In the genomic region with DNA sequence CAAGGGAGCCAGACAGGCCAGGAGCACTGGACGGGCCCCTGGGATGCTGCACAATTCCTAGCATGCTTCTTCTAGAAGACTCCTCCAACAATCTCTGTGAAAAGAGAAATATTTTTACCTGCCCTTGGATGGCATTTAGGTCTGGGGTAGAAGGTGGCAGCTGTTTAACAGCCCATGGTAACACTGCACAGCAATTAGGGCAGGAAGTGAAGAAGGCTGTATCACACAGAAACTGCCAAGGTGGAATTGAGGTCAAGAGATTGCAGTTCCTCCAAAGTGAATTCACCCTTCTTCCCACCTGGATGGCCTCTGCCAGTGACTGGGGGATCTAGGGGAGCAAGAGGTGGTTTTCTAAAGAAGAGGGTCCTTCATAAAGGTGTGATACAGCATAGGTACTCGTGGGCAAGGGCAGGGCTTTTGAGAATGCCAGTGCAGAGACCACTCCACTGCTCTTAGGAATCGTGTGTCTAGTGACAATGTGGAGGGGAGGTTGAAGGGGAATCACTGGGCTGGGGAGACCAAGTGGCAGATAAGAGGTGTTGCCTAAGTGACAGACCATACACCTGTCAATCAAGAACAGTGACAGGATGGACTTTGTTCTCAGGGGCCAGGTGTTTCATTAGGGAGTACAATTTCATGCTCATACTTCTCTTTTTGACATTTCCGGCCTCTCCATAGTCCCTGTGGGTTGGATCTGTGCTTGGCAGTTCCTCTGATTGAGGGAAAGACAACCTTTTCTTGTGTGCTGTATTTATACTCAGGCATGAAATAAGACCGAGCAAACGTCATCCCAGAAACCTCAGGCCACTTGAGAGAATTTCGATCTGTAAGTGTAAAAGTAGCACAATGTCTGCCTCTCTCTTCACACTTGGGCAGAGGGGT, we compare ENCODE assay signal across 1 cellular context.
TF ChIP-seq lines count a peak whose summit lies in the region.

No MANE protein-coding gene starts in this region.

TF ChIP-seq in GM12878, 131 proteins besides CTCF, POLR2A, EP300 and RAD21 (continued from another document and continues in another):
- TF ChIP-seq ZNF217 (IDR thresholded peaks at IDR 0.05) (peak; percentile 26; the same call in 1 of the 2 replicates), RB1 (IDR thresholded peaks at IDR 0.05; ENCODE audit: borderline replicate concordance) (no peak), NFIC (IDR thresholded peaks at IDR 0.05; ENCODE audit: low read depth, low read length) (peak; percentile 81), NR2C1 (IDR thresholded peaks at IDR 0.05) (no peak), RUNX3 (IDR thresholded peaks at IDR 0.05; ENCODE audit: low read length) (peak; percentile 76), CBX5 (IDR thresholded peaks at IDR 0.05; ENCODE audit: low read depth) (no peak), MTA3 (IDR thresholded peaks at IDR 0.05; ENCODE audit: borderline replicate concordance, low read length) (no peak), POLR2AphosphoS5 (IDR thresholded peaks at IDR 0.05; ENCODE audit: low read length) (no peak), IKZF2 (IDR thresholded peaks at IDR 0.05) (peak; percentile 99), JUNB (IDR thresholded peaks at IDR 0.05) (0 out of 2 replicates have a peak, but pooled peaks have one; percentile 20), SRF (IDR thresholded peaks at IDR 0.05; ENCODE audit: low read depth in 2 of 2, low read length in 2 of 2) (0 out of 4 replicates have a peak, but pooled peaks of 1 of the 2 experiments have one; percentile 21), IRF3 (IDR thresholded peaks at IDR 0.05) (no peak), HCFC1 (IDR thresholded peaks at IDR 0.05; ENCODE audit: low read length) (no peak), YBX1 (IDR thresholded peaks at IDR 0.05) (no peak), PAX5 (IDR thresholded peaks at IDR 0.05; ENCODE audit: borderline replicate concordance, low read depth, low read length) (peak; percentile 61; the same call in 1 of the 2 replicates), EZH2 (IDR thresholded peaks at IDR 0.05; ENCODE audit: borderline replicate concordance, control insufficient read depth, low read depth, low read length) (no peak), SUZ12 (IDR thresholded peaks at IDR 0.05; ENCODE audit: unreplicated experiment) (no peak), BMI1 (IDR thresholded peaks at IDR 0.05; ENCODE audit: borderline replicate concordance) (peak; percentile 81), MTA2 (IDR thresholded peaks at IDR 0.05; ENCODE audit: low read depth) (peak; percentile 97), PBX3 (IDR thresholded peaks at IDR 0.05; ENCODE audit: insufficient replicate concordance, low read depth, low read length) (peak; percentile 90), ATF2 (IDR thresholded peaks at IDR 0.05; ENCODE audit: low read length) (peak; percentile 66), SMAD5 (IDR thresholded peaks at IDR 0.05; ENCODE audit: low read depth) (no peak), CREB1 (IDR thresholded peaks at IDR 0.05; ENCODE audit: low read depth) (no peak), MLLT1 (IDR thresholded peaks at IDR 0.05) (0 out of 2 replicates have a peak, but pooled peaks have one; percentile 48), REST (IDR thresholded peaks at IDR 0.05; ENCODE audit: low read depth, low read length) (no peak), EGR1 (IDR thresholded peaks at IDR 0.05; ENCODE audit: borderline replicate concordance in 1 of 2, low read depth in 2 of 2, low read length in 2 of 2) (no peak), NRF1 (conservative IDR thresholded peaks at IDR 0.05; ENCODE audit: low read depth, low read length) (no peak), ZBTB33 (IDR thresholded peaks at IDR 0.05) (no peak)
- TF ChIP-seq, protein P1, sequence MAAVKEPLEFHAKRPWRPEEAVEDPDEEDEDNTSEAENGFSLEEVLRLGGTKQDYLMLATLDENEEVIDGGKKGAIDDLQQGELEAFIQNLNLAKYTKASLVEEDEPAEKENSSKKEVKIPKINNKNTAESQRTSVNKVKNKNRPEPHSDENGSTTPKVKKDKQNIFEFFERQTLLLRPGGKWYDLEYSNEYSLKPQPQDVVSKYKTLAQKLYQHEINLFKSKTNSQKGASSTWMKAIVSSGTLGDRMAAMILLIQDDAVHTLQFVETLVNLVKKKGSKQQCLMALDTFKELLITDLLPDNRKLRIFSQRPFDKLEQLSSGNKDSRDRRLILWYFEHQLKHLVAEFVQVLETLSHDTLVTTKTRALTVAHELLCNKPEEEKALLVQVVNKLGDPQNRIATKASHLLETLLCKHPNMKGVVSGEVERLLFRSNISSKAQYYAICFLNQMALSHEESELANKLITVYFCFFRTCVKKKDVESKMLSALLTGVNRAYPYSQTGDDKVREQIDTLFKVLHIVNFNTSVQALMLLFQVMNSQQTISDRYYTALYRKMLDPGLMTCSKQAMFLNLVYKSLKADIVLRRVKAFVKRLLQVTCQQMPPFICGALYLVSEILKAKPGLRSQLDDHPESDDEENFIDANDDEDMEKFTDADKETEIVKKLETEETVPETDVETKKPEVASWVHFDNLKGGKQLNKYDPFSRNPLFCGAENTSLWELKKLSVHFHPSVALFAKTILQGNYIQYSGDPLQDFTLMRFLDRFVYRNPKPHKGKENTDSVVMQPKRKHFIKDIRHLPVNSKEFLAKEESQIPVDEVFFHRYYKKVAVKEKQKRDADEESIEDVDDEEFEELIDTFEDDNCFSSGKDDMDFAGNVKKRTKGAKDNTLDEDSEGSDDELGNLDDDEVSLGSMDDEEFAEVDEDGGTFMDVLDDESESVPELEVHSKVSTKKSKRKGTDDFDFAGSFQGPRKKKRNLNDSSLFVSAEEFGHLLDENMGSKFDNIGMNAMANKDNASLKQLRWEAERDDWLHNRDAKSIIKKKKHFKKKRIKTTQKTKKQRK (IDR thresholded peaks at IDR 0.05; ENCODE audit: low read depth, low read length), result no peak
- TF ChIP-seq, protein P2, sequence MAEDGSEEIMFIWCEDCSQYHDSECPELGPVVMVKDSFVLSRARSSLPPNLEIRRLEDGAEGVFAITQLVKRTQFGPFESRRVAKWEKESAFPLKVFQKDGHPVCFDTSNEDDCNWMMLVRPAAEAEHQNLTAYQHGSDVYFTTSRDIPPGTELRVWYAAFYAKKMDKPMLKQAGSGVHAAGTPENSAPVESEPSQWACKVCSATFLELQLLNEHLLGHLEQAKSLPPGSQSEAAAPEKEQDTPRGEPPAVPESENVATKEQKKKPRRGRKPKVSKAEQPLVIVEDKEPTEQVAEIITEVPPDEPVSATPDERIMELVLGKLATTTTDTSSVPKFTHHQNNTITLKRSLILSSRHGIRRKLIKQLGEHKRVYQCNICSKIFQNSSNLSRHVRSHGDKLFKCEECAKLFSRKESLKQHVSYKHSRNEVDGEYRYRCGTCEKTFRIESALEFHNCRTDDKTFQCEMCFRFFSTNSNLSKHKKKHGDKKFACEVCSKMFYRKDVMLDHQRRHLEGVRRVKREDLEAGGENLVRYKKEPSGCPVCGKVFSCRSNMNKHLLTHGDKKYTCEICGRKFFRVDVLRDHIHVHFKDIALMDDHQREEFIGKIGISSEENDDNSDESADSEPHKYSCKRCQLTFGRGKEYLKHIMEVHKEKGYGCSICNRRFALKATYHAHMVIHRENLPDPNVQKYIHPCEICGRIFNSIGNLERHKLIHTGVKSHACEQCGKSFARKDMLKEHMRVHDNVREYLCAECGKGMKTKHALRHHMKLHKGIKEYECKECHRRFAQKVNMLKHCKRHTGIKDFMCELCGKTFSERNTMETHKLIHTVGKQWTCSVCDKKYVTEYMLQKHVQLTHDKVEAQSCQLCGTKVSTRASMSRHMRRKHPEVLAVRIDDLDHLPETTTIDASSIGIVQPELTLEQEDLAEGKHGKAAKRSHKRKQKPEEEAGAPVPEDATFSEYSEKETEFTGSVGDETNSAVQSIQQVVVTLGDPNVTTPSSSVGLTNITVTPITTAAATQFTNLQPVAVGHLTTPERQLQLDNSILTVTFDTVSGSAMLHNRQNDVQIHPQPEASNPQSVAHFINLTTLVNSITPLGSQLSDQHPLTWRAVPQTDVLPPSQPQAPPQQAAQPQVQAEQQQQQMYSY (CRISPR knock-in tag; IDR thresholded peaks at IDR 0.05), result no peak
- TF ChIP-seq, protein P3, sequence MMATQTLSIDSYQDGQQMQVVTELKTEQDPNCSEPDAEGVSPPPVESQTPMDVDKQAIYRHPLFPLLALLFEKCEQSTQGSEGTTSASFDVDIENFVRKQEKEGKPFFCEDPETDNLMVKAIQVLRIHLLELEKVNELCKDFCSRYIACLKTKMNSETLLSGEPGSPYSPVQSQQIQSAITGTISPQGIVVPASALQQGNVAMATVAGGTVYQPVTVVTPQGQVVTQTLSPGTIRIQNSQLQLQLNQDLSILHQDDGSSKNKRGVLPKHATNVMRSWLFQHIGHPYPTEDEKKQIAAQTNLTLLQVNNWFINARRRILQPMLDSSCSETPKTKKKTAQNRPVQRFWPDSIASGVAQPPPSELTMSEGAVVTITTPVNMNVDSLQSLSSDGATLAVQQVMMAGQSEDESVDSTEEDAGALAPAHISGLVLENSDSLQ (IDR thresholded peaks at IDR 0.05), result peak; percentile 98
- TF ChIP-seq, protein P4, sequence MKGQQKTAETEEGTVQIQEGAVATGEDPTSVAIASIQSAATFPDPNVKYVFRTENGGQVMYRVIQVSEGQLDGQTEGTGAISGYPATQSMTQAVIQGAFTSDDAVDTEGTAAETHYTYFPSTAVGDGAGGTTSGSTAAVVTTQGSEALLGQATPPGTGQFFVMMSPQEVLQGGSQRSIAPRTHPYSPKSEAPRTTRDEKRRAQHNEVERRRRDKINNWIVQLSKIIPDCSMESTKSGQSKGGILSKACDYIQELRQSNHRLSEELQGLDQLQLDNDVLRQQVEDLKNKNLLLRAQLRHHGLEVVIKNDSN (IDR thresholded peaks at IDR 0.05; ENCODE audit: borderline replicate concordance, extremely low read length, insufficient read depth, low read depth, low read length), result no peak
